8 cellular contexts compared by ENCODE assay signal in the genomic region with DNA sequence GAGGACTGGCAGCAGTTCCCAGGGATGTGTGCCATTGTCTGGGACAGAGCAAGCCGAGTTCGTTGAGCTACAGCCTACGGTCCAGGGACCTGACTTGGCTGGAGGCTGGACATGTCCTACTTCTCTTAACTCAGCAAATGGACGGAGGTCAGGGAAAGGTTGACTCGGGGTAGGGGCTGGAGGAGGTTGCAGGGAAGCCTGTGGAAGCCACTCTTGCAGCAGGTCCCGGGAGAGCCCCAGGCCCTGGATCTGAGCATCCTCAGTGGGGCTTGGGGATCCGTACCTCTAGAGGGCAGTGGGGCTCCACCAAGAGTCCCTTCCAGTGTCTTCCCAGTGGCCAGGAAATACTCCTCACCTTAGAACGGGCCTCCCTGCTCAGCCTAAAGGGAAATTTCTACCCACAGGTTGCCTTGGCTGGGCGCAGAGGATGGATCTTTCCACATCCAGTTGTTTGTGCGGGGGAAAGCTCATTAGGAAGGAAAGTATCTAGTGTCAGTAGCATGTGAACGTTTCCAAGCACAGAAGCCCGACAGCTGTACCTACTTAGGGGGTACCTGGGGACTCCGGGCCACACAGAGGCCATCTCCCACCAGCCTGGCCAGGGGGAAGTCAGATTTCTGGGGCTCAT.
DNase-seq lines count a peak whose midpoint lies in the region; ATAC-seq and TF ChIP-seq lines count a peak whose summit lies in the region.

No MANE protein-coding gene starts in this region.

- H3K9me3 ChIP-seq in CD8-positive, alpha-beta memory T cell (ENCODE audit: low read length): no peaks in the 10 kb centered on the region
- H3K9me3 ChIP-seq in HEK293 (ENCODE audit: control insufficient read depth, insufficient read depth, low read depth, low read length): no peaks in the 10 kb centered on the region
- H3K9me3 ChIP-seq in naive thymus-derived CD4-positive, alpha-beta T cell (ENCODE audit: control insufficient read depth in 2 of 3, low read length in 3 of 3): no peaks in the 10 kb centered on the region

- H3K9me3 Mint-ChIP-seq in CD8-positive, alpha-beta memory T cell: no peaks in the 10 kb centered on the region
- H3K9me3 Mint-ChIP-seq in naive thymus-derived CD4-positive, alpha-beta T cell: no peaks in the 10 kb centered on the region
- no peaks in the 10 kb centered on the region for H3K9me3 Mint-ChIP-seq in stimulated activated effector memory CD8-positive, alpha-beta T cell treated with anti-CD3 and anti-CD28 coated beads, Interleukin-12 subunit alpha, Interleukin-12 subunit beta, amount 100 ng/mL, for 72 hours

- H3K4me3 ChIP-seq in CD8-positive, alpha-beta memory T cell (ENCODE audit: low read length): no peak overlapping the region
- H3K4me3 ChIP-seq in HEK293 (ENCODE audit: low read depth, low read length): no peak overlapping the region
- no peak overlapping the region for H3K4me3 ChIP-seq in epithelial cell of esophagus (ENCODE audit: low read length)
- no peak overlapping the region for H3K4me3 ChIP-seq in naive thymus-derived CD4-positive, alpha-beta T cell (ENCODE audit: low read length)

- ATAC-seq in naive thymus-derived CD4-positive, alpha-beta T cell: peak; percentile 80
- peak; percentile 86 for ATAC-seq in stimulated activated effector memory CD8-positive, alpha-beta T cell treated with anti-CD3 and anti-CD28 coated beads, Interleukin-12 subunit alpha, Interleukin-12 subunit beta, amount 100 ng/mL, for 72 hours
- no peak for ATAC-seq in HG03378 (IDR thresholded peaks at IDR 0.05; ENCODE audit: unreplicated experiment)

- peaks cover 5 to 10% (median 5%) of the 10 kb centered on the region in 3 donors for H3K4me1 Mint-ChIP-seq in CD8-positive, alpha-beta memory T cell
- H3K4me1 Mint-ChIP-seq in naive thymus-derived CD4-positive, alpha-beta T cell: peaks cover 0 to 14% (median 0%) of the 10 kb centered on the region in 7 donors
- peaks cover 16% of the 10 kb centered on the region for H3K4me1 Mint-ChIP-seq in stimulated activated effector memory CD8-positive, alpha-beta T cell treated with anti-CD3 and anti-CD28 coated beads, Interleukin-12 subunit alpha, Interleukin-12 subunit beta, amount 100 ng/mL, for 72 hours

- H3K27ac ChIP-seq in CD8-positive, alpha-beta memory T cell (ENCODE audit: low read depth, low read length): no peak overlapping the region
- no peak overlapping the region for H3K27ac ChIP-seq in HEK293 (ENCODE audit: extremely low read depth, low read depth, low read length)
- H3K27ac ChIP-seq in naive thymus-derived CD4-positive, alpha-beta T cell (ENCODE audit: low read depth, low read length): no peak overlapping the region

- DNase-seq in CD8-positive, alpha-beta memory T cell: peak; percentile 26 to 66 (median 41)
- DNase-seq in NCI-H82 (lab: John Stamatoyannopoulos, UW): peak; percentile 83
- peak; percentile 77 for DNase-seq in activated CD8-positive, alpha-beta memory T cell treated with anti-CD3 and anti-CD28 coated beads, Interleukin-2, amount 50 U/mL, for 48 hours
- DNase-seq in epithelial cell of esophagus (ENCODE audit: low read depth): peak; percentile 73
- peak; percentile 11 to 58 (median 41) for DNase-seq in naive thymus-derived CD4-positive, alpha-beta T cell
- peak; percentile 41 to 73 for DNase-seq in stimulated activated effector memory CD8-positive, alpha-beta T cell treated with anti-CD3 and anti-CD28 coated beads, Interleukin-12 subunit alpha, Interleukin-12 subunit beta, amount 100 ng/mL, for 72 hours (ENCODE audit: low spot score in 2 of 2)

- H3K4me3 Mint-ChIP-seq in CD8-positive, alpha-beta memory T cell: no peak overlapping the region
- no peak overlapping the region for H3K4me3 Mint-ChIP-seq in naive thymus-derived CD4-positive, alpha-beta T cell
- H3K4me3 Mint-ChIP-seq in stimulated activated effector memory CD8-positive, alpha-beta T cell treated with anti-CD3 and anti-CD28 coated beads, Interleukin-12 subunit alpha, Interleukin-12 subunit beta, amount 100 ng/mL, for 72 hours: no peak overlapping the region

- intact Hi-C loops in naive thymus-derived CD4-positive, alpha-beta T cell (cut with micrococcal nuclease): loop anchor here (1.0 kb wide), 2 partner anchors 223 to 252 kb away; no protein-coding TSS in a partner anchor

- H3K36me3 Mint-ChIP-seq in CD8-positive, alpha-beta memory T cell: peaks cover 2 to 6% (median 2%) of the 10 kb centered on the region in 3 donors
- H3K36me3 Mint-ChIP-seq in naive thymus-derived CD4-positive, alpha-beta T cell: peaks cover 0 to 4% (median 0%) of the 10 kb centered on the region in 5 donors
- no peaks in the 10 kb centered on the region for H3K36me3 Mint-ChIP-seq in stimulated activated effector memory CD8-positive, alpha-beta T cell treated with anti-CD3 and anti-CD28 coated beads, Interleukin-12 subunit alpha, Interleukin-12 subunit beta, amount 100 ng/mL, for 72 hours

- no peak overlapping the region for H3K27ac Mint-ChIP-seq in CD8-positive, alpha-beta memory T cell
- no peak overlapping the region for H3K27ac Mint-ChIP-seq in naive thymus-derived CD4-positive, alpha-beta T cell
- H3K27ac Mint-ChIP-seq in stimulated activated effector memory CD8-positive, alpha-beta T cell treated with anti-CD3 and anti-CD28 coated beads, Interleukin-12 subunit alpha, Interleukin-12 subunit beta, amount 100 ng/mL, for 72 hours: no peak overlapping the region

- no peaks in the 10 kb centered on the region for H3K4me1 ChIP-seq in CD8-positive, alpha-beta memory T cell (ENCODE audit: insufficient read depth, low read length)
- no peaks in the 10 kb centered on the region for H3K4me1 ChIP-seq in HEK293 (ENCODE audit: control insufficient read depth, insufficient read depth, low read length)
- peaks cover 0 to 3% of the 10 kb centered on the region in 2 donors for H3K4me1 ChIP-seq in naive thymus-derived CD4-positive, alpha-beta T cell (ENCODE audit: control insufficient read depth in 2 of 2, insufficient read depth in 2 of 2, low read length in 2 of 2)

- H3K27me3 Mint-ChIP-seq in CD8-positive, alpha-beta memory T cell: peaks cover 0 to 1% of the 10 kb centered on the region in 2 donors
- H3K27me3 Mint-ChIP-seq in naive thymus-derived CD4-positive, alpha-beta T cell: peaks cover 0 to 2% (median 0%) of the 10 kb centered on the region in 5 donors

- TF ChIP-seq CTCF in HEK293 (tag by site-specific recombination; IDR thresholded peaks at IDR 0.05) (peak; percentile 79), epithelial cell of esophagus (IDR thresholded peaks at IDR 0.05; ENCODE audit: insufficient read depth, low read depth, low read length, missing control alignments) (peak; percentile 89)

- POLR2A ChIA-PET in CD8-positive, alpha-beta memory T cell (lab: Charles Lee): no interaction called here
- POLR2A ChIA-PET in HEK293 (lab: Yijun Ruan, JAX): interaction anchor here (0.6 kb wide), 1 partner anchor 223 kb away, joined by 3 read pairs; no protein-coding TSS in a partner anchor
- POLR2A ChIA-PET in naive thymus-derived CD4-positive, alpha-beta T cell (lab: Charles Lee): no interaction called here

- H3K27me3 ChIP-seq in CD8-positive, alpha-beta memory T cell (ENCODE audit: insufficient read depth, low read length, poor library complexity, severe bottlenecking): no peaks in the 10 kb centered on the region
- no peaks in the 10 kb centered on the region for H3K27me3 ChIP-seq in naive thymus-derived CD4-positive, alpha-beta T cell (ENCODE audit: control insufficient read depth in 2 of 2, insufficient read depth in 2 of 2, low read length in 2 of 2)

- CTCF ChIA-PET in CD8-positive, alpha-beta memory T cell (lab: Charles Lee): interaction anchor here (0.6 to 2.4 kb wide), 12 partner anchors 11 to 252 kb away, joined by 3 to 30 read pairs (median 4); no protein-coding TSS in a partner anchor
- CTCF ChIA-PET in HEK293 (lab: Yijun Ruan, JAX): interaction anchor here (0.5 to 3.4 kb wide), 21 partner anchors 9 to 801 kb away, joined by 3 to 31 read pairs (median 4); no protein-coding TSS in a partner anchor
- CTCF ChIA-PET in naive thymus-derived CD4-positive, alpha-beta T cell (lab: Charles Lee): interaction anchor here (0.6 to 2.9 kb wide), 12 partner anchors 11 to 414 kb away, joined by 3 to 20 read pairs (median 4); partner anchors contain the start of genes DPM1, MOCS3 and NFATC2

- no peaks in the 10 kb centered on the region for H3K36me3 ChIP-seq in CD8-positive, alpha-beta memory T cell (ENCODE audit: insufficient read depth, low read length)
- no peaks in the 10 kb centered on the region for H3K36me3 ChIP-seq in HEK293 (ENCODE audit: control insufficient read depth in 2 of 2, insufficient read depth in 1 of 2, low read length in 2 of 2)
- H3K36me3 ChIP-seq in naive thymus-derived CD4-positive, alpha-beta T cell (ENCODE audit: control insufficient read depth in 2 of 3, insufficient read depth in 3 of 3, low read length in 3 of 3): no peaks in the 10 kb centered on the region

TF ChIP-seq in HEK293, 187 proteins besides CTCF, POLR2A, EP300 and RAD21 (continues in another document):
- no peak for TF ChIP-seq ZNF138 (tag by site-specific recombination; IDR thresholded peaks at IDR 0.05; ENCODE audit: borderline replicate concordance)
- TF ChIP-seq SCRT2 (tag by site-specific recombination; IDR thresholded peaks at IDR 0.05): peak; percentile 73
- TF ChIP-seq ZNF561 (tag by site-specific recombination; IDR thresholded peaks at IDR 0.05; ENCODE audit: borderline replicate concordance): 0 out of 2 replicates have a peak, but pooled peaks have one; percentile 41
- peak; percentile 80 for TF ChIP-seq ZNF654 (tag by site-specific recombination; IDR thresholded peaks at IDR 0.05; ENCODE audit: low read depth)
- TF ChIP-seq SCRT1 (tag by site-specific recombination; IDR thresholded peaks at IDR 0.05; ENCODE audit: borderline replicate concordance): peak; percentile 55; the same call in 1 of the 2 replicates
- TF ChIP-seq, protein P1, sequence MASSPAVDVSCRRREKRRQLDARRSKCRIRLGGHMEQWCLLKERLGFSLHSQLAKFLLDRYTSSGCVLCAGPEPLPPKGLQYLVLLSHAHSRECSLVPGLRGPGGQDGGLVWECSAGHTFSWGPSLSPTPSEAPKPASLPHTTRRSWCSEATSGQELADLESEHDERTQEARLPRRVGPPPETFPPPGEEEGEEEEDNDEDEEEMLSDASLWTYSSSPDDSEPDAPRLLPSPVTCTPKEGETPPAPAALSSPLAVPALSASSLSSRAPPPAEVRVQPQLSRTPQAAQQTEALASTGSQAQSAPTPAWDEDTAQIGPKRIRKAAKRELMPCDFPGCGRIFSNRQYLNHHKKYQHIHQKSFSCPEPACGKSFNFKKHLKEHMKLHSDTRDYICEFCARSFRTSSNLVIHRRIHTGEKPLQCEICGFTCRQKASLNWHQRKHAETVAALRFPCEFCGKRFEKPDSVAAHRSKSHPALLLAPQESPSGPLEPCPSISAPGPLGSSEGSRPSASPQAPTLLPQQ (tag by site-specific recombination; IDR thresholded peaks at IDR 0.05): 0 out of 2 replicates have a peak, but pooled peaks have one; percentile 33
- TF ChIP-seq BCL11A (tag by site-specific recombination; IDR thresholded peaks at IDR 0.05; ENCODE audit: low read depth): no peak
- no peak for TF ChIP-seq ZNF777 (tag by site-specific recombination; IDR thresholded peaks at IDR 0.05; ENCODE audit: borderline replicate concordance)
- TF ChIP-seq ZNF266 (tag by site-specific recombination; IDR thresholded peaks at IDR 0.05; ENCODE audit: low read depth): no peak
